Comparison of ENCODE assay signal across 14 cellular contexts in genomic region chr9:113858282-113858681, GRCh38.
"Had no signal": no experiment of that assay in that cellular context is flagged by ENCODE, and none has a peak within 500 bp of the region (broad histone marks: within the 10 kb centered on the region; RNA-seq: fewer than 3 reads in every experiment).

No MANE protein-coding gene starts in this region.

- H3K9me3 ChIP-seq: colonic mucosa, gastrocnemius medialis, heart right ventricle, ovary, thyroid gland, uterus had no signal

- H3K4me1 Mint-ChIP-seq: activated CD4-positive, alpha-beta T cell treated with anti-CD3 and anti-CD28 coated beads, Interleukin-2, amount 10 ng/mL, durations not matched to agents 24 days and 14 days; activated naive CD4-positive, alpha-beta T cell treated with anti-CD3 and anti-CD28 coated beads, Interleukin-2, amount 10 ng/mL, durations not matched to agents 7 days and 5 days; nephron progenitor cell had no signal

- H3K36me3 Mint-ChIP-seq: activated naive CD4-positive, alpha-beta T cell treated with anti-CD3 and anti-CD28 coated beads, Interleukin-2, amount 10 ng/mL, durations not matched to agents 7 days and 5 days had no signal

- H3K4me3 ChIP-seq: colonic mucosa, gastrocnemius medialis, heart right ventricle, ovary, thyroid gland, uterus had no signal

- H3K36me3 ChIP-seq: colonic mucosa, gastrocnemius medialis, heart right ventricle, ovary, thyroid gland, uterus had no signal

- DNase-seq: activated CD8-positive, alpha-beta memory T cell treated with anti-CD3 and anti-CD28 coated beads for 24 hours; activated naive CD4-positive, alpha-beta T cell treated with anti-CD3 and anti-CD28 coated beads, Interleukin-2, amount 10 ng/mL, durations not matched to agents 7 days and 5 days; colonic mucosa; effector CD8-positive, alpha-beta T cell; gastrocnemius medialis; heart right ventricle; nephron progenitor cell; ovary; stimulated activated CD4-positive, alpha-beta T cell treated with anti-CD3 and anti-CD28 coated beads, Interleukin-4, amount 100 ng/mL, for 1 hour; stimulated activated CD8-positive, alpha-beta memory T cell treated with anti-CD3 and anti-CD28 coated beads, Interleukin-4, amount 100 ng/mL, for 48 hours; thyroid gland; uterus had no signal

- H3K27me3 ChIP-seq: colonic mucosa, gastrocnemius medialis, ovary, thyroid gland, uterus had no signal

- H3K4me1 ChIP-seq: colonic mucosa, gastrocnemius medialis, heart right ventricle, uterus had no signal

- H3K9me3 Mint-ChIP-seq: activated CD4-positive, alpha-beta T cell treated with anti-CD3 and anti-CD28 coated beads, Interleukin-2, amount 10 ng/mL, durations not matched to agents 24 days and 14 days; activated naive CD4-positive, alpha-beta T cell treated with anti-CD3 and anti-CD28 coated beads, Interleukin-2, amount 10 ng/mL, durations not matched to agents 7 days and 5 days; nephron progenitor cell had no signal

- H3K27ac Mint-ChIP-seq: activated CD4-positive, alpha-beta T cell treated with anti-CD3 and anti-CD28 coated beads, Interleukin-2, amount 10 ng/mL, durations not matched to agents 24 days and 14 days; activated naive CD4-positive, alpha-beta T cell treated with anti-CD3 and anti-CD28 coated beads, Interleukin-2, amount 10 ng/mL, durations not matched to agents 7 days and 5 days; nephron progenitor cell had no signal

- FAIRE-seq: keratinocyte had no signal

- H3K27ac ChIP-seq: colonic mucosa, gastrocnemius medialis, ovary, thyroid gland, uterus had no signal

- H3K4me3 Mint-ChIP-seq: activated CD4-positive, alpha-beta T cell treated with anti-CD3 and anti-CD28 coated beads, Interleukin-2, amount 10 ng/mL, durations not matched to agents 24 days and 14 days; activated naive CD4-positive, alpha-beta T cell treated with anti-CD3 and anti-CD28 coated beads, Interleukin-2, amount 10 ng/mL, durations not matched to agents 7 days and 5 days; nephron progenitor cell had no signal

- ATAC-seq: gastrocnemius medialis had no signal
